ENCODE assay signal across 10 cellular contexts in the genomic region with DNA sequence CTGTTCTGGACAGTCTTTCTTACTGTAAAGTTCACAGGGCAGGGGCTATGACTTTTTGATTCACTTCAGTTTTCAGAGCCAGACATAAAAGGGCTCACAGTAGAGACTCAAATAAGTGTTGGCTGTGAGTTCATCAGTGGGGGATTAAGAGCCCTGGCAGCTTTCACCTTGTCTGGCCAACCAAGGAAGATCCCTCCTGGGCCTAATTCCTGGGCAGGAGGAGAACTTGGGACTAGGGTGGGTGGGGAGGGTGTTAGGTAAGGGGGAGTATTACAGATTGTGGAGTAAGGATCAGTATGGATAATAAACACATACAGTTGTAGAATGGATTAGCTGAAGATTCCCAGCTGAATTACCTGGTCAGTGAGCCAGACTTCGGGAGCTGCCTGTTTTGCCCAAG. TPM values are rescaled to one million over a fixed set of nuclear protein-coding genes. Genes with fewer than 3 reads are reported as not detected.
DNase-seq lines count a peak whose midpoint lies in the region; ATAC-seq, FAIRE-seq and TF ChIP-seq lines count a peak whose summit lies in the region.
"Had no signal": no experiment of that assay in that cellular context is flagged by ENCODE, and none has a peak within 500 bp of the region (broad histone marks: within the 10 kb centered on the region; RNA-seq: fewer than 3 reads in every experiment).

No MANE protein-coding gene starts in this region.

- H2AFZ ChIP-seq in OCI-LY1 (ENCODE audit: low read length) (peak overlapping the region; percentile 86), osteoblast (ENCODE audit: low read length) (no peak overlapping the region)

- H3K4me2 ChIP-seq in OCI-LY1 (ENCODE audit: low read length) (peak overlapping the region; percentile 97), osteoblast (ENCODE audit: insufficient read depth, low read length) (peak overlapping the region; percentile 99)

- TF ChIP-seq CTCF in OCI-LY1 (IDR thresholded peaks at IDR 0.05; ENCODE audit: low read length), result no peak
- TF ChIP-seq CTCF in osteoblast (IDR thresholded peaks at IDR 0.05; ENCODE audit: extremely low read depth, low read depth, low read length), result no peak

- intact Hi-C loops in CD4-positive, alpha-beta memory T cell (cut with micrococcal nuclease), result loop anchor here (5.0 kb wide), 2 partner anchors 220 to 1320 kb away; partner anchors contain the start of gene EGR4
- intact Hi-C loops in posterior vena cava (cut with DNase I), result no loop called here

- POLR2A ChIA-PET in CD4-positive, alpha-beta memory T cell (lab: Charles Lee; ENCODE audit: partially characterized antibody), result no interaction called here

- H3K27me3 Mint-ChIP-seq in CD4-positive, alpha-beta memory T cell, result peaks cover 0 to 1% of the 10 kb centered on the region in 2 donors
- H3K27me3 Mint-ChIP-seq in effector memory CD8-positive, alpha-beta T cell, result no peaks in the 10 kb centered on the region

- H3K27me3 ChIP-seq in CD4-positive, alpha-beta memory T cell (ENCODE audit: insufficient read depth, low read length), result no peaks in the 10 kb centered on the region
- H3K27me3 ChIP-seq in OCI-LY1 (ENCODE audit: insufficient read depth, low read length) (no peaks in the 10 kb centered on the region; the same call in 1 of the 2 replicates), osteoblast (ENCODE audit: insufficient read depth, low read length) (no peaks in the 10 kb centered on the region)
- H3K27me3 ChIP-seq: SJSA1 had no signal

- no peaks in the 10 kb centered on the region for H3K9me3 ChIP-seq in CD4-positive, alpha-beta memory T cell (ENCODE audit: control insufficient read depth in 1 of 2, low read length in 2 of 2)
- H3K9me3 ChIP-seq in OCI-LY1 (ENCODE audit: low read length) (no peaks in the 10 kb centered on the region), osteoblast (ENCODE audit: low read depth, low read length) (no peaks in the 10 kb centered on the region)
- H3K9me3 ChIP-seq: SJSA1 had no signal

- H3K27ac ChIP-seq in CD4-positive, alpha-beta memory T cell (ENCODE audit: low read depth, low read length), result no peak overlapping the region
- H3K27ac ChIP-seq in OCI-LY1 (ENCODE audit: low read depth, low read length, poor library complexity, severe bottlenecking) (no peak overlapping the region), osteoblast (ENCODE audit: low read depth, low read length) (peak overlapping the region; percentile 80)

- H3K9me2 ChIP-seq in OCI-LY1 (ENCODE audit: low read depth, low read length), result no peaks in the 10 kb centered on the region

- no peak for FAIRE-seq in frontal cortex (lab: Jason Lieb, UNC)
- FAIRE-seq: endometrium had no signal

- no peaks in the 10 kb centered on the region for H3K79me2 ChIP-seq in OCI-LY1 (ENCODE audit: insufficient read depth, low read length)
- peaks cover 49% of the 10 kb centered on the region for H3K79me2 ChIP-seq in osteoblast (ENCODE audit: insufficient read depth, low read length)

- peak overlapping the region; percentile 81 for H3K9ac ChIP-seq in OCI-LY1 (ENCODE audit: low read length)

- CTCF ChIA-PET in CD4-positive, alpha-beta memory T cell (lab: Charles Lee; ENCODE audit: partially characterized antibody), result interaction anchor here (1.4 to 2.6 kb wide), 3 partner anchors 10 to 105 kb away, joined by 4 to 15 read pairs (median 4); no protein-coding TSS in a partner anchor

- H3K36me3 Mint-ChIP-seq in CD4-positive, alpha-beta memory T cell, result peaks cover 0 to 11% of the 10 kb centered on the region in 2 donors
- H3K36me3 Mint-ChIP-seq in effector memory CD8-positive, alpha-beta T cell (ENCODE audit: insufficient read depth), result peaks cover 35% of the 10 kb centered on the region

- no peaks in the 10 kb centered on the region for H3F3A ChIP-seq in OCI-LY1 (ENCODE audit: insufficient read depth, low read length)

- peak overlapping the region; percentile 66 to 96 (median 92) for H3K27ac Mint-ChIP-seq in CD4-positive, alpha-beta memory T cell
- H3K27ac Mint-ChIP-seq in effector memory CD8-positive, alpha-beta T cell, result peak overlapping the region; percentile 91 to 94

- no peaks in the 10 kb centered on the region for H3K36me3 ChIP-seq in CD4-positive, alpha-beta memory T cell (ENCODE audit: insufficient read depth, low read length)
- H3K36me3 ChIP-seq in OCI-LY1 (ENCODE audit: insufficient read depth, low read length) (no peaks in the 10 kb centered on the region), osteoblast (ENCODE audit: insufficient read depth, low read length) (peaks cover 24% of the 10 kb centered on the region)

- no peak overlapping the region for H3K4me3 ChIP-seq in CD4-positive, alpha-beta memory T cell (ENCODE audit: low read length in 2 of 2)
- H3K4me3 ChIP-seq in OCI-LY1 (ENCODE audit: low read depth, low read length, poor library complexity, severe bottlenecking), result peak overlapping the region; percentile 93
- peak overlapping the region; percentile 93 for H3K4me3 ChIP-seq in osteoblast (ENCODE audit: insufficient read depth, low read length)

- H3K9me3 Mint-ChIP-seq in CD4-positive, alpha-beta memory T cell, result no peaks in the 10 kb centered on the region
- H3K9me3 Mint-ChIP-seq in effector memory CD8-positive, alpha-beta T cell, result no peaks in the 10 kb centered on the region

- H3K4me1 ChIP-seq in CD4-positive, alpha-beta memory T cell (ENCODE audit: insufficient read depth, low read length), result peaks cover 14% of the 10 kb centered on the region
- H3K4me1 ChIP-seq in OCI-LY1 (ENCODE audit: insufficient read depth, low read length, severe bottlenecking) (peaks cover 21% of the 10 kb centered on the region), osteoblast (ENCODE audit: insufficient read depth, low read length) (peaks cover 23% of the 10 kb centered on the region)

- peak overlapping the region; percentile 91 to 96 (median 94) for H3K4me3 Mint-ChIP-seq in CD4-positive, alpha-beta memory T cell
- peak overlapping the region; percentile 90 to 93 for H3K4me3 Mint-ChIP-seq in effector memory CD8-positive, alpha-beta T cell

- DNase-seq in CD4-positive, alpha-beta memory T cell, result no peak
- no peak for DNase-seq in effector memory CD8-positive, alpha-beta T cell
- no peak for DNase-seq in osteoblast (ENCODE audit: insufficient read length, low spot score, missing footprints)
- DNase-seq in posterior vena cava (ENCODE audit: low spot score), result no peak
- DNase-seq in ecto neural progenitor cell (ENCODE audit: low spot score), result no peak
- DNase-seq in frontal cortex (ENCODE audit: low spot score in 2 of 2), result no peak
- no peak for DNase-seq in NCI-H1694 treated with DMSO at 0.1 percent for 48 hours (lab: John Stamatoyannopoulos, UW)

- H3K4me1 Mint-ChIP-seq in CD4-positive, alpha-beta memory T cell, result peaks cover 17 to 48% (median 20%) of the 10 kb centered on the region in 4 donors
- H3K4me1 Mint-ChIP-seq in effector memory CD8-positive, alpha-beta T cell (ENCODE audit: low read depth in 2 of 2), result peaks cover 23 to 25% of the 10 kb centered on the region in 2 donors

- no peak for ATAC-seq in effector memory CD8-positive, alpha-beta T cell (replicated peaks)

- no peaks in the 10 kb centered on the region for H4K20me1 ChIP-seq in OCI-LY1 (ENCODE audit: insufficient read depth, low read length)
- peaks cover 12% of the 10 kb centered on the region for H4K20me1 ChIP-seq in osteoblast (ENCODE audit: insufficient read depth, low read length)

RNA-seq across cellular contexts. Expression of gene SFXN5, which starts 0.9 kb away (rescaled TPM):
- total RNA-seq in CD4-positive, alpha-beta memory T cell, result 10 to 100 TPM in 1 of 2 experiments, 1 to 10 TPM in 1; 6.5 to 10.0 TPM
- polyA plus RNA-seq in CD4-positive, alpha-beta memory T cell, result 1 to 10 TPM in 1 of 2 donors, under 1 TPM in 1; 0.95 to 1.7 TPM
- total RNA-seq in osteoblast (13.8 and 17.0 TPM in 2 replicates), posterior vena cava (10 to 100 TPM; 10.3 to 10.9 TPM), frontal cortex (12.2 TPM)

RNA-seq across cellular contexts. Expression of gene RAB11FIP5, which starts 40.3 kb away (rescaled TPM):
- total RNA-seq in CD4-positive, alpha-beta memory T cell, result 10 to 100 TPM; 10.9 to 12.8 TPM
- polyA plus RNA-seq in CD4-positive, alpha-beta memory T cell, result 10 to 100 TPM in 1 of 2 donors, 1 to 10 TPM in 1; 6.4 to 11.6 TPM
- total RNA-seq in osteoblast (53.9 and 59.0 TPM in 2 replicates), posterior vena cava (10 to 100 TPM; 29.3 to 39.2 TPM), frontal cortex (5.7 TPM)

Comparison
In these comparisons a context has a peak if more than half of its experiments do, and no peak if none do; other contexts are left out.
1. H3K4me3 ChIP-seq: peak in OCI-LY1 (single experiment) and osteoblast (single experiment); none in CD4-positive, alpha-beta memory T cell (0 of 2).